ENCODE assay signal across 1 cellular context in genomic region chr1:109764561-109765482, GRCh38.
TF ChIP-seq lines count a peak whose summit lies in the region.

No MANE protein-coding gene starts in this region.

TF ChIP-seq in H1, 55 proteins besides CTCF, POLR2A, EP300 and RAD21:
- TF ChIP-seq RXRA (IDR thresholded peaks at IDR 0.05; ENCODE audit: insufficient read depth, low read depth, low read length), result no peak
- no peak for TF ChIP-seq RBBP5 (IDR thresholded peaks at IDR 0.05; ENCODE audit: borderline replicate concordance, low read depth, low read length)
- TF ChIP-seq RNF2 (IDR thresholded peaks at IDR 0.05; ENCODE audit: borderline replicate concordance, low read depth, low read length, missing control alignments, poor library complexity, severe bottlenecking), result no peak
- no peak for TF ChIP-seq BRCA1 (IDR thresholded peaks at IDR 0.05; ENCODE audit: low read depth, low read length)
- no peak for TF ChIP-seq ZNF274 (IDR thresholded peaks at IDR 0.05; ENCODE audit: borderline replicate concordance, extremely low read depth, low read length)
- no peak for TF ChIP-seq SP1 (IDR thresholded peaks at IDR 0.05; ENCODE audit: low read depth, low read length)
- no peak for TF ChIP-seq NANOG (IDR thresholded peaks at IDR 0.05; ENCODE audit: insufficient read depth, low read depth, low read length, poor library complexity, severe bottlenecking)
